8 cellular contexts compared by ENCODE assay signal in genomic region chr21:28992526-28993292, GRCh38. TPM values are rescaled to one million over a fixed set of nuclear protein-coding genes. Genes with fewer than 3 reads are reported as not detected.
A peak's percentile ranks its signal among the peaks of the same experiment; 100 is the strongest.
DNase-seq lines count a peak whose midpoint lies in the region; ATAC-seq and TF ChIP-seq lines count a peak whose summit lies in the region.

TSS of gene LTN1 (minus strand) at chr21:28992877. CDS start at chr21:28992805, 72 bp downstream.

- H3K4me3 ChIP-seq in epithelial cell of proximal tubule (ENCODE audit: low read depth, low read length), result peak within 1 kb of the TSS; percentile 91

- H3K9me3 Mint-ChIP-seq in IgD-negative memory B cell, result no peaks in the 10 kb centered on the region

- TF ChIP-seq CTCF in epithelial cell of proximal tubule (conservative IDR thresholded peaks at IDR 0.05; ENCODE audit: low read depth, low read length), result no peak

- H3K4me1 Mint-ChIP-seq in IgD-negative memory B cell, result peaks cover 16 to 29% (median 24%) of the 10 kb centered on the region in 3 donors

- peak within 1 kb of the TSS; percentile 90 to 98 (median 97) for H3K4me3 Mint-ChIP-seq in IgD-negative memory B cell

- peak; percentile 98 for ATAC-seq in GM21529 (IDR thresholded peaks at IDR 0.05; ENCODE audit: unreplicated experiment)

- peak within 1 kb of the TSS; percentile 68 to 95 (median 90) for H3K27ac Mint-ChIP-seq in IgD-negative memory B cell

- no peaks in the 10 kb centered on the region for H3K36me3 Mint-ChIP-seq in IgD-negative memory B cell

- DNase-seq in DMS 273 treated with DMSO at 0.1 percent for 48 hours (lab: John Stamatoyannopoulos, UW) (peak; percentile 98), OCI-M2 (lab: John Stamatoyannopoulos, UW; ENCODE audit: unreplicated experiment) (peak; percentile 96), activated T-cell treated with anti-CD3 and anti-CD28 coated beads for 4 hours (peak; percentile 99), epithelial cell of proximal tubule (ENCODE audit: low read depth) (peak; percentile 89), mucosa of gallbladder (ENCODE audit: low spot score) (peak; percentile 99)
- DNase-seq in stimulated activated CD8-positive, alpha-beta memory T cell treated with anti-CD3 and anti-CD28 coated beads, Interleukin-4, amount 100 ng/mL, for 4 hours (ENCODE audit: low read depth in 2 of 2, low spot score in 1 of 2), result peak; percentile 98

- no peaks in the 10 kb centered on the region for H3K27me3 Mint-ChIP-seq in IgD-negative memory B cell

RNA-seq across cellular contexts. Expression of gene LTN1, which starts in this region (rescaled TPM):
- polyA plus RNA-seq in IgD-negative memory B cell, result 15.6 TPM
- 18.0 and 21.4 TPM in 2 replicates for total RNA-seq in epithelial cell of proximal tubule
- total RNA-seq in mucosa of gallbladder, result 22.1 TPM

Comparison
In these comparisons a context has a peak if more than half of its experiments do, and no peak if none do; other contexts are left out.
1. Peak in every context shown above with its lines: DNase-seq, ATAC-seq and H3K4me3 ChIP-seq.